22 cellular contexts compared by ENCODE assay signal in the genomic region with DNA sequence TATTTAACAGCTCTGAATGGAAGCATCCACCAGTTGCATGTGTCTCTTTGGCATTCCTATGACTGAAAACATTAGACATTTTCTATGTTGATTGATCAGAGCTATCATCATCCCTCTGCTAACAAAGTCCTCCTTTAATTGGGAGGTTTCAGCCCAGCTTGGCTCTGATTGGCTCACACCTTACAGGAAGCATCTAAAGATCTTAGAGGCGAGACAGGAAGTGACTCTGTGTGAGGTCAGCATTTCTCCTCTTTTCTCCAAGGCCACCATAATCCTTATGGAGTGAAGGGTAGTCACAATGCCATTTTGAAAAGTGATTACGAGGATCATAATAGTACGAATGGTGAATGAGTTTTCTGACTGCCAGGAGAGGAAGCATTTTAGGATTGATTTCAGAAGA.
A peak's percentile ranks its signal among the peaks of the same experiment; 100 is the strongest.
DNase-seq lines count a peak whose midpoint lies in the region; ATAC-seq lines count a peak whose summit lies in the region.
"Had no signal": no experiment of that assay in that cellular context is flagged by ENCODE, and none has a peak within 500 bp of the region (broad histone marks: within the 10 kb centered on the region; RNA-seq: fewer than 3 reads in every experiment).

No MANE protein-coding gene starts in this region.

- 25 to 30% methylated on average over 3 of the region's 3 CpGs for WGBS in aorta, 2 donors

- peak overlapping the region; percentile 41 to 48 for H3K27ac ChIP-seq in aorta (ENCODE audit: low read depth in 1 of 2, low read length in 2 of 2)
- H3K27ac ChIP-seq: 22Rv1, SJCRH30 had no signal

- no peak overlapping the region for H3K4me3 ChIP-seq in aorta (ENCODE audit: low read length in 2 of 2)
- H3K4me3 ChIP-seq: K562, SJCRH30 had no signal

- no peaks in the 10 kb centered on the region for H3K36me3 ChIP-seq in aorta (ENCODE audit: control insufficient read depth in 1 of 2, insufficient read depth in 2 of 2, low read length in 1 of 2)
- H3K36me3 ChIP-seq: BE2C, SJCRH30 had no signal

- intact Hi-C loops in head of caudate nucleus (cut with DNase I), result no loop called here
- intact Hi-C loops in aorta (cut with DNase I), result no loop called here

- ATAC-seq in aorta (ENCODE audit: low FRiP score) (no peak), esophagus mucosa (no peak), GM21526 (IDR thresholded peaks at IDR 0.05; ENCODE audit: low FRiP score, unreplicated experiment) (no peak)
- ATAC-seq: K562 had no signal

- peaks cover 0 to 4% of the 10 kb centered on the region in 2 donors for H3K4me1 ChIP-seq in aorta (ENCODE audit: control insufficient read depth in 1 of 2, insufficient read depth in 2 of 2, low read length in 2 of 2)
- H3K4me1 ChIP-seq: BE2C had no signal

- no peaks in the 10 kb centered on the region for H3K9me3 ChIP-seq in aorta (ENCODE audit: control insufficient read depth, low read length)
- H3K9me3 ChIP-seq: BE2C, SJCRH30 had no signal

- in situ Hi-C loops in SK-MEL-5 (cut with HindIII; ENCODE audit: low pct_unique_long_range_greater_than_20kb, low sequenced_read_pairs), result no loop called here

- no peaks in the 10 kb centered on the region for H3K27me3 ChIP-seq in aorta (ENCODE audit: control insufficient read depth in 1 of 2, insufficient read depth in 2 of 2, low read length in 1 of 2)
- H3K27me3 ChIP-seq: BE2C, SJCRH30 had no signal

- DNase-seq in DMS53 (lab: John Stamatoyannopoulos, UW) (peak; percentile 6), DMS53 treated with DMSO at 0.1 percent for 48 hours (lab: John Stamatoyannopoulos, UW; ENCODE audit: unreplicated experiment) (no peak), SK-MEL-5 (ENCODE audit: low read depth, low spot score) (peak; percentile 22), head of caudate nucleus (peak in 26 of 42 donors; percentile 12 to 79 (median 54)), aorta (no peak), anterior cingulate cortex (lab: John Stamatoyannopoulos, UW) (no peak)
- DNase-seq: BE2C; CD4-positive, CD25-positive, alpha-beta regulatory T cell; COR-L47; DMS 273 treated with DMSO at 0.1 percent for 48 hours; HFFc6; MV-4-11; NCI-H1417; NCI-H187; NCI-H2107; NCI-H2227 treated with DMSO at 0.1 percent for 48 hours; NCI-H524; SJCRH30 had no signal

Comparison
In these comparisons a context has a peak if more than half of its experiments do, and no peak if none do; other contexts are left out.
1. DNase-seq: peak in DMS53 (single experiment), SK-MEL-5 (single experiment) and head of caudate nucleus (26 of 42); none in DMS53 treated with DMSO at 0.1 percent for 48 hours (single experiment), aorta (0 of 2) and anterior cingulate cortex (0 of 58).